In genomic region chr18:49658871-49659378, GRCh38 we compare ENCODE assay signal across 27 cellular contexts.
DNase-seq lines count a peak whose midpoint lies in the region; ATAC-seq and TF ChIP-seq lines count a peak whose summit lies in the region.
"Had no signal": no experiment of that assay in that cellular context is flagged by ENCODE, and none has a peak within 500 bp of the region (broad histone marks: within the 10 kb centered on the region; RNA-seq: fewer than 3 reads in every experiment).

No MANE protein-coding gene starts in this region.

- WGBS in trophoblast cell (ENCODE audit: extremely low coverage, insufficient coverage, insufficient read length) = no CpG with 5 or more reads among the region's 5 CpGs

- intact Hi-C loops in Caco-2 (cut with micrococcal nuclease; ENCODE audit: unreplicated experiment) = loop anchor here (1.0 to 10.0 kb wide), 3 partner anchors 33 to 70 kb away; no protein-coding TSS in a partner anchor

- H4K8ac ChIP-seq in trophoblast cell (ENCODE audit: low read depth, low read length) = no peak overlapping the region

- H4K91ac ChIP-seq in trophoblast cell (ENCODE audit: low read depth, low read length) = no peak overlapping the region

- H2BK120ac ChIP-seq in trophoblast cell (ENCODE audit: insufficient read depth, low read length, poor library complexity) = no peak overlapping the region

- no peak overlapping the region for H2BK5ac ChIP-seq in trophoblast cell (ENCODE audit: low read depth, low read length, poor library complexity)

- no peaks in the 10 kb centered on the region for H3F3A ChIP-seq in neural progenitor cell (ENCODE audit: low read depth)

- H4K12ac ChIP-seq in trophoblast cell (ENCODE audit: low read depth, low read length) = no peak overlapping the region

- POLR2A ChIA-PET in Caco-2 (lab: Charles Lee) = no interaction called here
- POLR2A ChIA-PET in WTC11 (lab: Charles Lee) = no interaction called here

- H3K9ac ChIP-seq in trophoblast cell (ENCODE audit: low read length) (no peak overlapping the region), neural progenitor cell (no peak overlapping the region)
- H3K9ac ChIP-seq: BLaER1 had no signal

- TF ChIP-seq CTCF in Caco-2 (IDR thresholded peaks at IDR 0.05; ENCODE audit: insufficient read depth in 1 of 2, low read depth in 1 of 2, low read length in 1 of 2, severe bottlenecking in 1 of 2, unreplicated experiment in 1 of 2) (no peak), WTC11 (IDR thresholded peaks at IDR 0.05) (no peak), neural progenitor cell (IDR thresholded peaks at IDR 0.05) (no peak)

- no peak overlapping the region for H3K23ac ChIP-seq in trophoblast cell (ENCODE audit: low read length)

- H3K36me3 ChIP-seq in Caco-2 (ENCODE audit: control insufficient read depth, insufficient read depth, low read length) (no peaks in the 10 kb centered on the region), trophoblast cell (ENCODE audit: control insufficient read depth in 1 of 2, insufficient read depth in 2 of 2, low read length in 2 of 2) (no peaks in the 10 kb centered on the region), neural progenitor cell (no peaks in the 10 kb centered on the region)
- H3K36me3 ChIP-seq: BLaER1 had no signal

- no peaks in the 10 kb centered on the region for H3K27me3 Mint-ChIP-seq in Caco-2 (ENCODE audit: insufficient read depth, unreplicated experiment)
- no peaks in the 10 kb centered on the region for H3K27me3 Mint-ChIP-seq in WTC11 (ENCODE audit: low read depth)
- H3K27me3 Mint-ChIP-seq in neural progenitor cell (ENCODE audit: insufficient read depth, low read depth) = no peaks in the 10 kb centered on the region
- H3K27me3 Mint-ChIP-seq: CD4-positive, alpha-beta T cell had no signal

- H3K27ac ChIP-seq in trophoblast cell (ENCODE audit: low read depth, low read length) (no peak overlapping the region), neural progenitor cell (no peak overlapping the region)
- H3K27ac ChIP-seq: 22Rv1, BLaER1, PC-9, RWPE1, SK-N-MC had no signal

- no TSS peak for BruUV-seq in Caco-2 (replicated peaks; lab: Mats Ljungman, UMichigan)

- no peak overlapping the region for H3K14ac ChIP-seq in trophoblast cell (ENCODE audit: low read length)

- DNase-seq in Caco-2 (peak; percentile 41 to 72), WTC11 (ENCODE audit: low spot score) (no peak), kidney tubule cell (ENCODE audit: low spot score) (peak; percentile 52), trophoblast cell (peak; percentile 1 to 72), cortex of kidney (lab: John Stamatoyannopoulos, UW) (no peak), neural progenitor cell (ENCODE audit: low spot score) (no peak), NCI-H1694 (lab: John Stamatoyannopoulos, UW) (no peak), KG1 (lab: John Stamatoyannopoulos, UW) (no peak)
- DNase-seq: ACHN; CD4-positive, alpha-beta T cell; COR-L47; DND-41; H7; HFFc6; NCI-H1092 treated with DMSO at 0.1 percent for 48 hours; NCI-H1436 treated with DMSO at 0.1 percent for 48 hours; NCI-H2029; NCI-H226; NCI-H510A treated with DMSO at 0.1 percent for 48 hours; NCI-H748 treated with DMSO at 0.1 percent for 48 hours; PC-9; SHP77 treated with DMSO at 0.1 percent for 48 hours had no signal

- H2AFZ ChIP-seq in trophoblast cell (ENCODE audit: insufficient read depth, low read length, poor library complexity) (no peak overlapping the region), neural progenitor cell (replicated peaks) (no peak overlapping the region)
- H2AFZ ChIP-seq: PC-9 had no signal

- H3K79me1 ChIP-seq in trophoblast cell (ENCODE audit: low read length) = no peaks in the 10 kb centered on the region

- H3K4me1 Mint-ChIP-seq in Caco-2 (ENCODE audit: low read depth, unreplicated experiment) (peaks cover 29% of the 10 kb centered on the region), WTC11 (peaks cover 28% of the 10 kb centered on the region), neural progenitor cell (peaks cover 12% of the 10 kb centered on the region)

- H3K4me2 ChIP-seq in trophoblast cell (ENCODE audit: low read length) (no peak overlapping the region), neural progenitor cell (no peak overlapping the region)
- H3K4me2 ChIP-seq: BLaER1, PC-9 had no signal

- H4K20me1 ChIP-seq in neural progenitor cell (ENCODE audit: low read depth) = no peaks in the 10 kb centered on the region
- H4K20me1 ChIP-seq: BLaER1 had no signal

- H3K9me3 Mint-ChIP-seq in Caco-2 (ENCODE audit: unreplicated experiment) (no peaks in the 10 kb centered on the region), WTC11 (no peaks in the 10 kb centered on the region), neural progenitor cell (no peaks in the 10 kb centered on the region)
- H3K9me3 Mint-ChIP-seq: CD4-positive, alpha-beta T cell; HFFc6 had no signal

- no peaks in the 10 kb centered on the region for H3K9me3 ChIP-seq in Caco-2
- no peaks in the 10 kb centered on the region for H3K9me3 ChIP-seq in trophoblast cell (ENCODE audit: insufficient read depth, low read depth, low read length)
- H3K9me3 ChIP-seq in neural progenitor cell (ENCODE audit: low read depth) = no peaks in the 10 kb centered on the region
- H3K9me3 ChIP-seq: BLaER1 had no signal

- H2AK5ac ChIP-seq in trophoblast cell (ENCODE audit: low read length) = no peak overlapping the region

- peaks cover 33% of the 10 kb centered on the region for H3K4me1 ChIP-seq in Caco-2
- H3K4me1 ChIP-seq in trophoblast cell (ENCODE audit: control insufficient read depth in 1 of 2, insufficient read depth in 2 of 2, low read length in 2 of 2) = peaks cover 0 to 2% of the 10 kb centered on the region in 2 experiments
- peaks cover under 1% of the 10 kb centered on the region for H3K4me1 ChIP-seq in neural progenitor cell
- H3K4me1 ChIP-seq: BLaER1 had no signal

- H3K79me2 ChIP-seq in trophoblast cell (ENCODE audit: control insufficient read depth, insufficient read depth, low read length, poor library complexity) (no peaks in the 10 kb centered on the region), neural progenitor cell (ENCODE audit: low read depth) (no peaks in the 10 kb centered on the region)

- CTCF ChIA-PET in Caco-2 (lab: Charles Lee) (no interaction called here), WTC11 (lab: Charles Lee) (interaction anchor here (0.6 to 1.4 kb wide), 2 partner anchors 10 kb away, joined by 3 to 4 read pairs; no protein-coding TSS in a partner anchor)

- no peak overlapping the region for H2BK12ac ChIP-seq in trophoblast cell (ENCODE audit: low read length)

- no peak overlapping the region for H3K4me3 ChIP-seq in Caco-2 (ENCODE audit: low read depth, low read length)
- no peak overlapping the region for H3K4me3 ChIP-seq in trophoblast cell (ENCODE audit: low read depth, low read length)
- H3K4me3 ChIP-seq in neural progenitor cell = no peak overlapping the region
- H3K4me3 ChIP-seq: BLaER1, K562, PC-9, SK-N-MC had no signal

- ATAC-seq in WTC11 = peak; percentile 78
- ATAC-seq: K562 had no signal

- H3K27ac Mint-ChIP-seq in Caco-2 (ENCODE audit: unreplicated experiment) (peak overlapping the region; percentile 67), WTC11 (peak overlapping the region; percentile 11), neural progenitor cell (no peak overlapping the region)
- H3K27ac Mint-ChIP-seq: CD4-positive, alpha-beta T cell; HFFc6 had no signal

- no peak overlapping the region for H3K4me3 Mint-ChIP-seq in Caco-2 (ENCODE audit: unreplicated experiment)
- H3K4me3 Mint-ChIP-seq in WTC11 = no peak overlapping the region
- no peak overlapping the region for H3K4me3 Mint-ChIP-seq in neural progenitor cell
- H3K4me3 Mint-ChIP-seq: CD4-positive, alpha-beta T cell; HFFc6 had no signal

- peaks cover 5% of the 10 kb centered on the region for H3K36me3 Mint-ChIP-seq in Caco-2 (ENCODE audit: insufficient read depth, unreplicated experiment)
- no peaks in the 10 kb centered on the region for H3K36me3 Mint-ChIP-seq in WTC11
- no peaks in the 10 kb centered on the region for H3K36me3 Mint-ChIP-seq in neural progenitor cell

- H3K18ac ChIP-seq in trophoblast cell (ENCODE audit: low read length) = no peak overlapping the region

- H3K27me3 ChIP-seq in Caco-2 (replicated peaks; ENCODE audit: control insufficient read depth, insufficient read depth, low read length) = no peaks in the 10 kb centered on the region
- no peaks in the 10 kb centered on the region for H3K27me3 ChIP-seq in trophoblast cell (ENCODE audit: insufficient read depth, low read length)
- no peaks in the 10 kb centered on the region for H3K27me3 ChIP-seq in neural progenitor cell
- H3K27me3 ChIP-seq: BLaER1 had no signal

- no peak overlapping the region for H3K4ac ChIP-seq in trophoblast cell (ENCODE audit: low read depth, low read length)

TF ChIP-seq in WTC11, 78 proteins besides CTCF, POLR2A, EP300 and RAD21 (continues in another document):
- TF ChIP-seq ZNF423 (CRISPR knock-in tag; IDR thresholded peaks at IDR 0.05) (no peak), SP1 (CRISPR knock-in tag; conservative IDR thresholded peaks at IDR 0.05) (no peak), KAT7 (CRISPR knock-in tag; IDR thresholded peaks at IDR 0.05; ENCODE audit: borderline replicate concordance) (no peak), NFE2L1 (CRISPR knock-in tag; IDR thresholded peaks at IDR 0.05) (no peak), RELA (CRISPR knock-in tag; IDR thresholded peaks at IDR 0.05; ENCODE audit: borderline replicate concordance) (no peak), ESRRA (CRISPR knock-in tag; IDR thresholded peaks at IDR 0.05; ENCODE audit: borderline replicate concordance) (no peak), GRHL2 (CRISPR knock-in tag; IDR thresholded peaks at IDR 0.05; ENCODE audit: insufficient replicate concordance, severe bottlenecking) (no peak), E2F1 (CRISPR knock-in tag; IDR thresholded peaks at IDR 0.05) (no peak)

Comparison
In these comparisons a context has a peak if more than half of its experiments do, and no peak if none do; other contexts are left out.
1. DNase-seq: peak in Caco-2 (2 of 2), kidney tubule cell (single experiment) and trophoblast cell (2 of 2); none in WTC11 (single experiment), cortex of kidney (single experiment), neural progenitor cell (single experiment), NCI-H1694 (single experiment) and KG1 (single experiment).